12 cellular contexts compared by ENCODE assay signal in genomic region chr1:153968972-153969371, GRCh38. TPM values are rescaled to one million over a fixed set of nuclear protein-coding genes. Genes with fewer than 3 reads are reported as not detected.
DNase-seq lines count a peak whose midpoint lies in the region; ATAC-seq and TF ChIP-seq lines count a peak whose summit lies in the region.
"Had no signal": no experiment of that assay in that cellular context is flagged by ENCODE, and none has a peak within 500 bp of the region (broad histone marks: within the 10 kb centered on the region; RNA-seq: fewer than 3 reads in every experiment).

No MANE protein-coding gene starts in this region.

- H2AFZ ChIP-seq in ACC112 (ENCODE audit: low read length, unreplicated experiment) = no peak overlapping the region

- H3K27ac ChIP-seq in ACC112 (ENCODE audit: low read depth, low read length) (no peak overlapping the region), esophagus squamous epithelium (peak overlapping the region in 2 of 4 donors; percentile 92 to 93)
- H3K27ac ChIP-seq in naive thymus-derived CD4-positive, alpha-beta T cell (ENCODE audit: low read depth, low read length) = peak overlapping the region; percentile 40

- H3K27me3 ChIP-seq in ACC112 (ENCODE audit: insufficient read depth, low read length) (no peaks in the 10 kb centered on the region), HAP-1 (ENCODE audit: low read depth) (no peaks in the 10 kb centered on the region), esophagus squamous epithelium (no peaks in the 10 kb centered on the region)
- no peaks in the 10 kb centered on the region for H3K27me3 ChIP-seq in naive thymus-derived CD4-positive, alpha-beta T cell (ENCODE audit: control insufficient read depth in 2 of 2, insufficient read depth in 2 of 2, low read length in 2 of 2)
- H3K27me3 ChIP-seq: dorsolateral prefrontal cortex, heart left ventricle had no signal

- no peak for TF ChIP-seq CTCF in astrocyte of the spinal cord (IDR thresholded peaks at IDR 0.05; ENCODE audit: low read depth, low read length)
- TF ChIP-seq CTCF in esophagus squamous epithelium (IDR thresholded peaks at IDR 0.05) = no peak

- CTCF ChIA-PET in naive thymus-derived CD4-positive, alpha-beta T cell (lab: Charles Lee) = interaction anchor here (0.8 to 1.6 kb wide), 4 partner anchors 9 to 367 kb away, joined by 3 to 7 read pairs (median 3); partner anchors contain the start of genes DENND4B and JTB

- H3K79me2 ChIP-seq in ACC112 (ENCODE audit: control insufficient read depth, insufficient read depth, low read length, unreplicated experiment) = peaks cover 7% of the 10 kb centered on the region

- H3K27me3 Mint-ChIP-seq in naive thymus-derived CD4-positive, alpha-beta T cell = no peaks in the 10 kb centered on the region

- peak overlapping the region; percentile 38 to 99 (median 92) for H3K27ac Mint-ChIP-seq in naive thymus-derived CD4-positive, alpha-beta T cell

- H3K9me3 Mint-ChIP-seq in naive thymus-derived CD4-positive, alpha-beta T cell = no peaks in the 10 kb centered on the region

- in situ Hi-C loops in HAP-1 (cut with MboI; ENCODE audit: low sequenced_read_pairs) = no loop called here
- in situ Hi-C loops in astrocyte of the spinal cord (cut with HindIII; ENCODE audit: low sequenced_read_pairs) = loop anchor here (10.0 kb wide), 1 partner anchor 154 kb away; no protein-coding TSS in a partner anchor

- H3K4me1 ChIP-seq in ACC112 (ENCODE audit: control insufficient read depth, insufficient read depth, low read length, unreplicated experiment) (peaks cover 11% of the 10 kb centered on the region), HAP-1 (peaks cover 18% of the 10 kb centered on the region), esophagus squamous epithelium (peaks cover 11 to 45% (median 26%) of the 10 kb centered on the region in 3 donors)
- H3K4me1 ChIP-seq in naive thymus-derived CD4-positive, alpha-beta T cell (ENCODE audit: control insufficient read depth in 2 of 2, insufficient read depth in 2 of 2, low read length in 2 of 2) = peaks cover 20 to 32% of the 10 kb centered on the region in 2 donors

- no peak for TF ChIP-seq POLR2A in esophagus squamous epithelium (IDR thresholded peaks at IDR 0.05)

- 100% methylated on average over 1 of the region's 2 CpGs; no CpG with 5 or more reads in 1 of the 2 donors for WGBS in esophagus squamous epithelium, 2 donors

- H3K36me3 ChIP-seq in ACC112 (ENCODE audit: insufficient read depth, low read length) = 0 out of 2 replicates have a peak, but pooled peaks cover under 1% of the 10 kb centered on the region
- H3K36me3 ChIP-seq in HAP-1 (replicated peaks) = peaks cover 11% of the 10 kb centered on the region
- H3K36me3 ChIP-seq in naive thymus-derived CD4-positive, alpha-beta T cell (ENCODE audit: control insufficient read depth in 2 of 3, insufficient read depth in 3 of 3, low read length in 3 of 3) = peaks cover 0 to 18% (median 0%) of the 10 kb centered on the region in 3 experiments
- peaks cover 0 to 17% (median 3%) of the 10 kb centered on the region in 3 donors for H3K36me3 ChIP-seq in esophagus squamous epithelium

- no peak for ATAC-seq in naive thymus-derived CD4-positive, alpha-beta T cell
- no peak for ATAC-seq in GM18498 (IDR thresholded peaks at IDR 0.05; ENCODE audit: unreplicated experiment)
- ATAC-seq: heart left ventricle had no signal

- no peak for DNase-seq in HAP-1 (ENCODE audit: low spot score in 2 of 2)
- DNase-seq in astrocyte of the spinal cord (ENCODE audit: low read depth, low spot score) = no peak
- no peak for DNase-seq in naive thymus-derived CD4-positive, alpha-beta T cell
- no peak for DNase-seq in NCI-H1436 treated with DMSO at 0.1 percent for 48 hours (lab: John Stamatoyannopoulos, UW)
- no peak for DNase-seq in NCI-H1048 (lab: John Stamatoyannopoulos, UW)
- no peak for DNase-seq in esophagus squamous epithelium (lab: John Stamatoyannopoulos, UW)
- DNase-seq: activated effector memory CD4-positive, alpha-beta T cell treated with anti-CD3 and anti-CD28 coated beads, Interleukin-2, amount 50 U/mL, for 16 hours; heart left ventricle; midbrain had no signal

- H3K36me3 Mint-ChIP-seq in naive thymus-derived CD4-positive, alpha-beta T cell = peaks cover 0 to 9% (median 1%) of the 10 kb centered on the region in 5 donors

- H3K4me3 Mint-ChIP-seq in naive thymus-derived CD4-positive, alpha-beta T cell = peak overlapping the region in 5 of 10 donors; percentile 8 to 35 (median 20)

- H3K4me1 Mint-ChIP-seq in naive thymus-derived CD4-positive, alpha-beta T cell = peaks cover 18 to 66% (median 50%) of the 10 kb centered on the region in 7 donors

- POLR2A ChIA-PET in naive thymus-derived CD4-positive, alpha-beta T cell (lab: Charles Lee) = interaction anchor here (2.4 to 7.0 kb wide), 5 partner anchors 8 to 185 kb away, joined by 7 to 128 read pairs (median 70); partner anchors contain the start of genes CRTC2, DENND4B, JTB and RPS27

- peak overlapping the region; percentile 81 for H3K4me3 ChIP-seq in ACC112 (ENCODE audit: low read depth, low read length)
- peak overlapping the region; percentile 44; the same call in 1 of the 2 replicates for H3K4me3 ChIP-seq in HAP-1
- H3K4me3 ChIP-seq in astrocyte of the spinal cord (ENCODE audit: low read depth, low read length) = peak overlapping the region; percentile 64
- H3K4me3 ChIP-seq in naive thymus-derived CD4-positive, alpha-beta T cell (ENCODE audit: low read length) = no peak overlapping the region
- peak overlapping the region in 2 of 4 donors; percentile 56 to 77 for H3K4me3 ChIP-seq in esophagus squamous epithelium

- intact Hi-C loops in naive thymus-derived CD4-positive, alpha-beta T cell (cut with micrococcal nuclease) = loop anchor here (5.0 to 10.0 kb wide), 3 partner anchors 297 to 986 kb away; partner anchors contain the start of genes ILF2 (in 1 of the 2), PBXIP1 (in 1 of the 2) and S100A6 (in 1 of the 2)
- intact Hi-C loops in esophagus squamous epithelium (cut with DNase I) = no loop called here

- H3K9me3 ChIP-seq in HAP-1 (no peaks in the 10 kb centered on the region), esophagus squamous epithelium (no peaks in the 10 kb centered on the region)
- no peaks in the 10 kb centered on the region for H3K9me3 ChIP-seq in naive thymus-derived CD4-positive, alpha-beta T cell (ENCODE audit: control insufficient read depth in 2 of 3, low read length in 3 of 3)
- H3K9me3 ChIP-seq: heart left ventricle had no signal

RNA-seq across cellular contexts. Expression of gene CREB3L4, which starts 1.3 kb away (rescaled TPM):
- 1 to 10 TPM; 4.6 to 8.4 (median 7.0) TPM for total RNA-seq in naive thymus-derived CD4-positive, alpha-beta T cell
- 1 to 10 TPM; 6.2 to 7.7 TPM for polyA plus RNA-seq in naive thymus-derived CD4-positive, alpha-beta T cell
- total RNA-seq in esophagus squamous epithelium = 10 to 100 TPM in 1 of 4 donors, 1 to 10 TPM in 3; 3.7 to 14.4 (median 8.1) TPM

RNA-seq across cellular contexts. Expression of gene SLC39A1, which starts 5.6 kb away (rescaled TPM):
- 10 to 100 TPM; 14.4 to 53.2 (median 18.7) TPM for total RNA-seq in naive thymus-derived CD4-positive, alpha-beta T cell
- polyA plus RNA-seq in naive thymus-derived CD4-positive, alpha-beta T cell = 10 to 100 TPM; 27.8 to 37.4 TPM
- 10 to 100 TPM; 42.5 to 74.2 (median 58.8) TPM for total RNA-seq in esophagus squamous epithelium

RNA-seq across cellular contexts. Expression of gene JTB, which starts 8.5 kb away (rescaled TPM):
- 100 to 1,000 TPM in 3 of 5 experiments, 10 to 100 TPM in 2; 78.4 to 134 (median 104) TPM for total RNA-seq in naive thymus-derived CD4-positive, alpha-beta T cell
- polyA plus RNA-seq in naive thymus-derived CD4-positive, alpha-beta T cell = 100 to 1,000 TPM; 294 to 319 TPM
- total RNA-seq in esophagus squamous epithelium = 100 to 1,000 TPM; 144 to 225 (median 204) TPM

RNA-seq across cellular contexts. Expression of gene CRTC2, which starts 10.6 kb away (rescaled TPM):
- total RNA-seq in naive thymus-derived CD4-positive, alpha-beta T cell = 100 to 1,000 TPM in 4 of 5 experiments, 10 to 100 TPM in 1; 86.1 to 157 (median 119) TPM
- 10 to 100 TPM; 25.2 to 44.8 TPM for polyA plus RNA-seq in naive thymus-derived CD4-positive, alpha-beta T cell
- 10 to 100 TPM in 1 of 4 donors, 1 to 10 TPM in 3; 7.5 to 13.2 (median 8.0) TPM for total RNA-seq in esophagus squamous epithelium

RNA-seq across cellular contexts. Expression of gene RAB13, which starts 17.2 kb away (rescaled TPM):
- total RNA-seq in naive thymus-derived CD4-positive, alpha-beta T cell = 1 to 10 TPM in 2 of 5 experiments, under 1 TPM in 2, not detected in 1; 0.45 to 2.2 (median 1.4) TPM
- polyA plus RNA-seq in naive thymus-derived CD4-positive, alpha-beta T cell = not detected
- 10 to 100 TPM; 24.1 to 45.8 (median 35.5) TPM for total RNA-seq in esophagus squamous epithelium
